Comparison of ENCODE assay signal across 2 cellular contexts in genomic region chr17:77924757-77925336, GRCh38.
TF ChIP-seq lines count a peak whose summit lies in the region.

No MANE protein-coding gene starts in this region.

TF ChIP-seq in liver, 16 proteins besides CTCF, POLR2A, EP300 and RAD21:
- peak in 1 of 2 donors; percentile 10 for TF ChIP-seq RXRA (IDR thresholded peaks at IDR 0.05)
- peak; percentile 6 for TF ChIP-seq SP1 (IDR thresholded peaks at IDR 0.05)
- no peak for TF ChIP-seq HNF4A (conservative IDR thresholded peaks at IDR 0.05)

TF ChIP-seq in HepG2, 621 proteins besides CTCF, POLR2A, EP300 and RAD21:
- TF ChIP-seq MTA1 (CRISPR knock-in tag; IDR thresholded peaks at IDR 0.05; ENCODE audit: borderline replicate concordance) (no peak), ZBTB43 (CRISPR knock-in tag; conservative IDR thresholded peaks at IDR 0.05) (no peak), ZNF510 (CRISPR knock-in tag; IDR thresholded peaks at IDR 0.05; ENCODE audit: low read depth) (no peak), ZNF503 (CRISPR knock-in tag; IDR thresholded peaks at IDR 0.05) (no peak), NR1H2 (CRISPR knock-in tag; IDR thresholded peaks at IDR 0.05; ENCODE audit: borderline replicate concordance, low read depth) (no peak), ZNF7 (CRISPR knock-in tag; IDR thresholded peaks at IDR 0.05) (no peak), HNRNPH1 (optimal IDR thresholded peaks at IDR 0.05; ENCODE audit: low read depth, low read length) (no peak), SP1 (IDR thresholded peaks at IDR 0.05) (no peak), SP1 (CRISPR knock-in tag; IDR thresholded peaks at IDR 0.05) (no peak), ELK4 (CRISPR knock-in tag; IDR thresholded peaks at IDR 0.05; ENCODE audit: borderline replicate concordance) (no peak), SIN3A (IDR thresholded peaks at IDR 0.05; ENCODE audit: borderline replicate concordance, low read depth, low read length) (no peak), GMEB2 (CRISPR knock-in tag; IDR thresholded peaks at IDR 0.05; ENCODE audit: low read depth) (no peak), ATRX (CRISPR knock-in tag; IDR thresholded peaks at IDR 0.05; ENCODE audit: borderline replicate concordance) (no peak), STAT6 (CRISPR knock-in tag; IDR thresholded peaks at IDR 0.05; ENCODE audit: borderline replicate concordance) (no peak), ARID3A (IDR thresholded peaks at IDR 0.05; ENCODE audit: low read depth, low read length) (no peak), PITX1 (CRISPR knock-in tag; IDR thresholded peaks at IDR 0.05) (no peak), PATZ1 (CRISPR knock-in tag; IDR thresholded peaks at IDR 0.05) (no peak), ZNF281 (CRISPR knock-in tag; IDR thresholded peaks at IDR 0.05; ENCODE audit: borderline replicate concordance) (no peak), HHEX (CRISPR knock-in tag; IDR thresholded peaks at IDR 0.05) (no peak), NFKB2 (CRISPR knock-in tag; IDR thresholded peaks at IDR 0.05; ENCODE audit: borderline replicate concordance) (no peak), RERE (CRISPR knock-in tag; IDR thresholded peaks at IDR 0.05; ENCODE audit: low read depth) (no peak)
